23 cellular contexts compared by ENCODE assay signal in genomic region chr10:8460626-8461025, GRCh38.
"Had no signal": no experiment of that assay in that cellular context is flagged by ENCODE, and none has a peak within 500 bp of the region (broad histone marks: within the 10 kb centered on the region; RNA-seq: fewer than 3 reads in every experiment).

No MANE protein-coding gene starts in this region.

- H3K4me1 ChIP-seq: SJSA1 had no signal

- DNase-seq: IMR-90, Karpas-422, KG1, MG63, NCI-H1092, NCI-H1105 treated with DMSO at 0.1 percent for 48 hours, NCI-H1417 treated with DMSO at 0.1 percent for 48 hours, NCI-H146, NCI-H1694 treated with DMSO at 0.1 percent for 48 hours, NCI-H1930, NCI-H2081, NCI-H2107, NCI-H2227 treated with DMSO at 0.1 percent for 48 hours, NCI-H446, NCI-H510A, NCI-H524 treated with DMSO at 0.1 percent for 48 hours, NCI-H69, NCI-H774, Right ventricle myocardium superior, RPMI8226, SIG-M5 had no signal

- H3K27me3 ChIP-seq: MG63, SJSA1 had no signal

- H3K4me3 ChIP-seq: MG63, SJSA1, SK-N-MC had no signal

- H3K9me3 ChIP-seq: MG63, SJSA1 had no signal

- H3K27ac ChIP-seq: SJSA1, SK-N-MC had no signal

- H3K36me3 ChIP-seq: MG63, SJSA1 had no signal
